ENCODE assay signal across 29 cellular contexts in the genomic region with DNA sequence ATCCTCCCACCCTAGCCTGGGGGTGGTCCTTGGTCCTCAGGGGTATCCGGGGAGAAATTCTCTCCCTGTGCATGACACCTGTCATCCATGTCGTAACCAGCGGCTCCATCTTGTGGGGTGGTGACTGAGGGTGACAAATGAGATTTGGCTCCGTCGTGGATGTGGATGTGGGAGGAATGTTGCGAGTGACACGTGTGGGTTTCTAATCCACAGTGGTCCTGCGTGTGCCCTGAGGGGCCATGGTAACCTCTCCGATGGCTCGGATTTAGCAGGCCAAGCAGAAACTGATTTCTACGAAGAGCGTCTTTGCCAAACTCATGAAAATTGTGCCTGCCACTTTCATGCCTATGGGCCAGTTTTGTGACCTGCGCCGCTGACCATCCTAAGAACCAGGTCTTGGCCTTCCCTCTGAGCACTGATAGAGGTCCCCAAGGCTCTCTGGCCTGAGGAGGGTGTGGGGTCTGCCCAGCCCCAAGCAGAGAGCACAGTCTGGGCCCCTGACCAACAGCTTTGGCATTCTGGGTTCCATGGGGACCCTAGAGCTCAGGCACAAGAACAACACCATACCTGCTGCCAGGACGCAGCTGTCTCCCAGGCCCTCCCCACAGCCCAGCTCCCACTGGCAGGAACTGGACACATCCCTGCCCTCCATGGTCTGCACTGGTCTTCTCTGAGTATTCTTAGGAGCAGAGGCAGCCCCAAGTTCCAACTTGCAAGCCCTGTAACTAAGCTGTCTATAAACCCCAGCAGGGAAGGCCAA.
"Had no signal": no experiment of that assay in that cellular context is flagged by ENCODE, and none has a peak within 500 bp of the region (broad histone marks: within the 10 kb centered on the region; RNA-seq: fewer than 3 reads in every experiment).

No MANE protein-coding gene starts in this region.

- H3K4me1 ChIP-seq: adrenal gland, ascending aorta, gastrocnemius medialis, left lung, psoas muscle had no signal

- H3K9me3 Mint-ChIP-seq: brain; naive thymus-derived CD8-positive, alpha-beta T cell; stimulated activated naive CD8-positive, alpha-beta T cell treated with anti-CD3 and anti-CD28 coated beads, Interleukin-15, Interleukin-2, amounts not matched to agents 100 ng/mL and 50 ng/mL, for 24 hours had no signal

- H3K27ac ChIP-seq: adrenal gland, ascending aorta, gastrocnemius medialis, left lung, psoas muscle, thoracic aorta, vagina, WERI-Rb-1 had no signal

- H3K27me3 ChIP-seq: adrenal gland, ascending aorta, gastrocnemius medialis, vagina had no signal

- H3K27me3 Mint-ChIP-seq: activated naive CD8-positive, alpha-beta T cell; brain; stimulated activated naive CD8-positive, alpha-beta T cell treated with anti-CD3 and anti-CD28 coated beads, Interleukin-15, Interleukin-2, amounts not matched to agents 100 ng/mL and 50 ng/mL, for 24 hours; T-helper 17 cell had no signal

- H3K36me3 Mint-ChIP-seq: activated naive CD8-positive, alpha-beta T cell; naive thymus-derived CD8-positive, alpha-beta T cell had no signal

- DNase-seq: activated CD4-positive, alpha-beta T cell treated with anti-CD3 and anti-CD28 coated beads for 48 hours; activated CD4-positive, alpha-beta T cell treated with anti-CD3 and anti-CD28 coated beads, Interleukin-2, amount 50 U/mL, for 48 hours; activated CD8-positive, alpha-beta memory T cell treated with anti-CD3 and anti-CD28 coated beads for 24 hours; activated effector memory CD4-positive, alpha-beta T cell treated with Interleukin-2 at 50 U/mL for 16 hours; activated naive CD4-positive, alpha-beta T cell treated with Interleukin-2 at 50 U/mL for 16 hours; adrenal gland; central memory CD4-positive, alpha-beta T cell; dermis blood vessel endothelial cell; effector CD4-positive, alpha-beta T cell; gastrocnemius medialis; hypothalamus; kidney glomerular epithelial cell; midbrain; stimulated activated CD4-positive, alpha-beta T cell treated with anti-CD3 and anti-CD28 coated beads, Interleukin-4, amount 100 ng/mL, for 1 hour; T-helper 17 cell; T1000; trophoblast cell; WERI-Rb-1 had no signal

- H3K4me3 Mint-ChIP-seq: activated naive CD8-positive, alpha-beta T cell; brain; naive thymus-derived CD8-positive, alpha-beta T cell; stimulated activated naive CD8-positive, alpha-beta T cell treated with anti-CD3 and anti-CD28 coated beads, Interleukin-15, Interleukin-2, amounts not matched to agents 100 ng/mL and 50 ng/mL, for 24 hours; T-helper 17 cell had no signal

- H3K27ac Mint-ChIP-seq: activated naive CD8-positive, alpha-beta T cell; naive thymus-derived CD8-positive, alpha-beta T cell; stimulated activated naive CD8-positive, alpha-beta T cell treated with anti-CD3 and anti-CD28 coated beads, Interleukin-15, Interleukin-2, amounts not matched to agents 100 ng/mL and 50 ng/mL, for 24 hours; T-helper 17 cell had no signal

- H3K9me3 ChIP-seq: adrenal gland, ascending aorta, gastrocnemius medialis, left lung, psoas muscle, thoracic aorta, vagina had no signal

- ATAC-seq: activated CD4-positive, CD25-positive, alpha-beta regulatory T cell treated with anti-CD3 and anti-CD28 coated beads, Interleukin-2, amount 50 U/mL, for 24 hours; gastrocnemius medialis; left lung; naive thymus-derived CD8-positive, alpha-beta T cell; psoas muscle; SK-N-SH treated with all-trans-retinoic acid at 6 μM for 48 hours; T-helper 17 cell had no signal

- H3K4me3 ChIP-seq: adrenal gland, ascending aorta, gastrocnemius medialis, left lung, psoas muscle, thoracic aorta, vagina had no signal

- H3K36me3 ChIP-seq: adrenal gland, ascending aorta, gastrocnemius medialis, left lung, thoracic aorta, vagina had no signal
